8 cellular contexts compared by ENCODE assay signal in genomic region chr7:130940907-130941306, GRCh38.
A peak's percentile ranks its signal among the peaks of the same experiment; 100 is the strongest.
DNase-seq lines count a peak whose midpoint lies in the region; FAIRE-seq and TF ChIP-seq lines count a peak whose summit lies in the region.

No MANE protein-coding gene starts in this region.

- no peaks in the 10 kb centered on the region for H3K36me3 ChIP-seq in Peyer's patch
- peaks cover 0 to 4% of the 10 kb centered on the region in 2 experiments for H3K36me3 ChIP-seq in endothelial cell of umbilical vein (ENCODE audit: control insufficient read depth in 2 of 2, extremely low read depth in 1 of 2, insufficient read depth in 2 of 2, low read length in 2 of 2)
- H3K36me3 ChIP-seq in prostate gland, result no peaks in the 10 kb centered on the region

- TF ChIP-seq CTCF in Peyer's patch (IDR thresholded peaks at IDR 0.05) (no peak), endothelial cell of umbilical vein (IDR thresholded peaks at IDR 0.05; ENCODE audit: extremely low read depth in 1 of 2, insufficient read depth in 1 of 2, low read depth in 1 of 2, low read length in 2 of 2) (no peak), prostate gland (IDR thresholded peaks at IDR 0.05) (no peak)

- BruUV-seq in endothelial cell of umbilical vein (replicated peaks; lab: Mats Ljungman, UMichigan), result no TSS peak

- H3K9me1 ChIP-seq in endothelial cell of umbilical vein (replicated peaks; ENCODE audit: control insufficient read depth, extremely low read depth, insufficient read depth, low read length), result no peaks in the 10 kb centered on the region

- H4K20me1 ChIP-seq in endothelial cell of umbilical vein (replicated peaks; ENCODE audit: control insufficient read depth, extremely low read depth, insufficient read depth, low read length), result no peaks in the 10 kb centered on the region

- H3K9me3 ChIP-seq in Peyer's patch (no peaks in the 10 kb centered on the region), endothelial cell of umbilical vein (replicated peaks; ENCODE audit: control insufficient read depth, insufficient read depth, low read length) (no peaks in the 10 kb centered on the region), prostate gland (no peaks in the 10 kb centered on the region)

- POLR2A ChIA-PET in endothelial cell of umbilical vein (lab: Charles Lee), result no interaction called here

- H3K79me2 ChIP-seq in endothelial cell of umbilical vein (ENCODE audit: control insufficient read depth, insufficient read depth, low read length), result peaks cover 1% of the 10 kb centered on the region

- H3K27me3 ChIP-seq in Peyer's patch (no peaks in the 10 kb centered on the region), endothelial cell of umbilical vein (ENCODE audit: control insufficient read depth in 2 of 2, insufficient read depth in 2 of 2, low read length in 2 of 2) (no peaks in the 10 kb centered on the region), prostate gland (replicated peaks; ENCODE audit: insufficient read depth) (no peaks in the 10 kb centered on the region)

- CTCF ChIA-PET in endothelial cell of umbilical vein (lab: Charles Lee), result interaction anchor here (0.7 to 5.7 kb wide), 7 partner anchors 19 to 66 kb away, joined by 3 to 31 read pairs (median 5); no protein-coding TSS in a partner anchor

- H3K4me3 ChIP-seq in Peyer's patch, result peak overlapping the region; percentile 27 to 62 (median 40)
- H3K4me3 ChIP-seq in endothelial cell of umbilical vein (replicated peaks in 1 of 3; ENCODE audit: insufficient read depth in 1 of 3, low read depth in 1 of 3, low read length in 3 of 3), result peak overlapping the region; percentile 6 to 29 (median 25)
- peak overlapping the region; percentile 20 to 27 for H3K4me3 ChIP-seq in prostate gland

- peak overlapping the region; percentile 59 for H3K9ac ChIP-seq in endothelial cell of umbilical vein (replicated peaks; ENCODE audit: extremely low read depth, insufficient read depth, low read length)

- H2AFZ ChIP-seq in endothelial cell of umbilical vein (ENCODE audit: low read depth, low read length), result no peak overlapping the region

- H3K4me2 ChIP-seq in endothelial cell of umbilical vein (ENCODE audit: insufficient read depth, low read length), result peak overlapping the region; percentile 43

- intact Hi-C loops in endothelial cell of umbilical vein (cut with micrococcal nuclease), result no loop called here
- intact Hi-C loops in prostate gland (cut with DNase I), result no loop called here

- no peak for TF ChIP-seq POLR2A in Peyer's patch (IDR thresholded peaks at IDR 0.05)
- no peak for TF ChIP-seq POLR2A in endothelial cell of umbilical vein (IDR thresholded peaks at IDR 0.05; ENCODE audit: low read depth, low read length)
- no peak for TF ChIP-seq POLR2A in prostate gland (IDR thresholded peaks at IDR 0.05)

- WGBS in prostate gland, result 30% methylated on average over 7 of the region's 7 CpGs

- dilution Hi-C loops in endothelial cell of umbilical vein (cut with MboI; ENCODE audit: extremely low pct_ligation_motif_present, low sequenced_read_pairs), result no loop called here

- FAIRE-seq in endothelial cell of umbilical vein (lab: Jason Lieb, UNC), result no peak

- H3K4me1 ChIP-seq in Peyer's patch (peaks cover 0 to 37% (median 7%) of the 10 kb centered on the region in 4 donors), endothelial cell of umbilical vein (ENCODE audit: control insufficient read depth, extremely low read depth, insufficient read depth, low read length) (peaks cover 13% of the 10 kb centered on the region), prostate gland (replicated peaks) (peaks cover 7% of the 10 kb centered on the region)

- H3K27ac ChIP-seq in Peyer's patch, result peak overlapping the region; percentile 66 to 88 (median 76)
- peak overlapping the region; percentile 14 for H3K27ac ChIP-seq in endothelial cell of umbilical vein (ENCODE audit: insufficient read depth, low read depth, low read length)
- peak overlapping the region; percentile 76 to 79 for H3K27ac ChIP-seq in prostate gland

- peak; percentile 19 for DNase-seq in COLO668 (lab: John Stamatoyannopoulos, UW; ENCODE audit: unreplicated experiment)
- DNase-seq in Peyer's patch, result no peak
- DNase-seq in endothelial cell of umbilical vein (ENCODE audit: low read depth, low spot score), result no peak
- DNase-seq in prostate gland (ENCODE audit: low spot score), result no peak
- no peak for DNase-seq in dermis blood vessel endothelial cell
- no peak for DNase-seq in C1 segment of cervical spinal cord (lab: John Stamatoyannopoulos, UW)
- no peak for DNase-seq in putamen (ENCODE audit: low spot score)
- DNase-seq in superior temporal gyrus (ENCODE audit: extremely low spot score), result no peak

TF ChIP-seq in endothelial cell of umbilical vein, 7 proteins besides CTCF, POLR2A, EP300 and RAD21:
- no peak for TF ChIP-seq MAX (IDR thresholded peaks at IDR 0.05; ENCODE audit: insufficient read depth, insufficient read length)
- TF ChIP-seq EZH2 (IDR thresholded peaks at IDR 0.05; ENCODE audit: borderline replicate concordance, low read depth, low read length, severe bottlenecking), result no peak
- no peak for TF ChIP-seq JUN (IDR thresholded peaks at IDR 0.05; ENCODE audit: borderline replicate concordance, insufficient read depth, insufficient read length, low read depth)
- TF ChIP-seq GATA2 (IDR thresholded peaks at IDR 0.05; ENCODE audit: insufficient read depth, insufficient read length, low read depth, low read length), result no peak
- no peak for TF ChIP-seq FOS (IDR thresholded peaks at IDR 0.05; ENCODE audit: borderline replicate concordance, insufficient read depth, low read length)
- TF ChIP-seq POLR2AphosphoS5 (IDR thresholded peaks at IDR 0.05; ENCODE audit: insufficient read depth, low read depth, low read length), result no peak
- no peak for TF ChIP-seq MYC (IDR thresholded peaks at IDR 0.05; ENCODE audit: low read depth, low read length)
TF ChIP-seq in endothelial cell of umbilical vein: peak in this region for 0.

Comparison
In these comparisons a context has a peak if more than half of its experiments do, and no peak if none do; other contexts are left out.
1. H3K27ac ChIP-seq: peak in every context shown above with its lines; median percentile 78 in prostate gland; 76 in Peyer's patch; 14 in endothelial cell of umbilical vein.